In the genomic region with DNA sequence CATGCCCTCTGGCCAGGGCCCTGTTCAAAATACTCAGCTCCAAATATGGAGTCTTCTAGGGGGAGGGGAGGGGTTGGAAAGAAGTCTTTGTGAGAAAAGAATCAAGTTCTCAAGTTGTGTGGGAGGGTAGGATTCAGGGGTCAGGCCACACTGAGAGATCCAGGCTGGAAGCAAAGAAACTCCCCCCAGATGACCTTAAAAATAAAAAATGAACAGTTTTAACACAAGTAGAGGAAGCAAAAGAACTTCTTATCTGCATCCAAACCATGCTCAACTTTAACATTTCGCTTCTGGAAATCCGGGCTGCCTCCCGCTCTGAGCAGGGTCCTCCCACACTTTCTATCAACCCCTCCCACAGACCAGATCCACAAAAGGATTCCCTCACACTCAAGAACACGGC, we compare ENCODE assay signal across 9 cellular contexts. TPM values are rescaled to one million over a fixed set of nuclear protein-coding genes. Genes with fewer than 3 reads are reported as not detected.
DNase-seq lines count a peak whose midpoint lies in the region; ATAC-seq and TF ChIP-seq lines count a peak whose summit lies in the region.
"Had no signal": no experiment of that assay in that cellular context is flagged by ENCODE, and none has a peak within 500 bp of the region (broad histone marks: within the 10 kb centered on the region; RNA-seq: fewer than 3 reads in every experiment).

No MANE protein-coding gene starts in this region.

- no peaks in the 10 kb centered on the region for H3K36me3 Mint-ChIP-seq in memory B cell
- H3K36me3 Mint-ChIP-seq in CD4-positive, alpha-beta T cell (ENCODE audit: low read depth) = no peaks in the 10 kb centered on the region

- peaks cover 4% of the 10 kb centered on the region; the same call in 1 of the 2 replicates for H3K4me1 ChIP-seq in OCI-LY3 (ENCODE audit: low read length)
- peaks cover 0 to 59% (median 27%) of the 10 kb centered on the region in 4 donors for H3K4me1 ChIP-seq in tibial artery

- H3K27me3 ChIP-seq in OCI-LY3 (ENCODE audit: low read depth, low read length) (peaks cover 14% of the 10 kb centered on the region; the same call in 1 of the 2 replicates), tibial artery (no peaks in the 10 kb centered on the region)
- H3K27me3 ChIP-seq in CD4-positive, alpha-beta T cell (ENCODE audit: control insufficient read depth, insufficient read depth, low read length) = no peaks in the 10 kb centered on the region

- H3K27ac ChIP-seq in OCI-LY3 (ENCODE audit: low read length) = no peak overlapping the region
- H3K27ac ChIP-seq in coronary artery = peak overlapping the region; percentile 17 to 60
- peak overlapping the region; percentile 26 to 60 for H3K27ac ChIP-seq in tibial artery
- no peak overlapping the region for H3K27ac ChIP-seq in CD4-positive, alpha-beta T cell (ENCODE audit: low read depth, low read length)

- H3K4me3 ChIP-seq in OCI-LY3 (ENCODE audit: low read length) = no peak overlapping the region
- peak overlapping the region; percentile 53 for H3K4me3 ChIP-seq in coronary artery
- H3K4me3 ChIP-seq in tibial artery = peak overlapping the region; percentile 1 to 2

- H4K20me1 ChIP-seq in OCI-LY3 (ENCODE audit: insufficient read depth, low read length) = no peaks in the 10 kb centered on the region

- CTCF ChIA-PET in CD4-positive, alpha-beta T cell (lab: Charles Lee) = no interaction called here

- no peak overlapping the region for H3K9ac ChIP-seq in OCI-LY3 (ENCODE audit: low read length)

- no peak for ATAC-seq in memory B cell (ENCODE audit: low read depth)
- no peak for ATAC-seq in CD4-positive, alpha-beta T cell (ENCODE audit: poor library complexity)

- H3K9me3 ChIP-seq in OCI-LY3 (ENCODE audit: insufficient read depth, low read length) = no peaks in the 10 kb centered on the region
- no peaks in the 10 kb centered on the region for H3K9me3 ChIP-seq in tibial artery
- H3K9me3 ChIP-seq in CD4-positive, alpha-beta T cell (ENCODE audit: control insufficient read depth, low read length) = no peaks in the 10 kb centered on the region

- POLR2A ChIA-PET in CD4-positive, alpha-beta T cell (lab: Charles Lee) = no interaction called here

- peaks cover 5% of the 10 kb centered on the region for H3K27me3 Mint-ChIP-seq in memory B cell
- H3K27me3 Mint-ChIP-seq in CD4-positive, alpha-beta T cell = no peaks in the 10 kb centered on the region

- peak overlapping the region; percentile 24; the same call in 1 of the 2 replicates for H3K4me2 ChIP-seq in OCI-LY3 (ENCODE audit: low read length)

- H3K9me3 Mint-ChIP-seq in memory B cell = no peaks in the 10 kb centered on the region
- no peaks in the 10 kb centered on the region for H3K9me3 Mint-ChIP-seq in CD4-positive, alpha-beta T cell

- intact Hi-C loops in tibial artery (cut with DNase I; ENCODE audit: low total_unique reads) = no loop called here
- intact Hi-C loops in CD4-positive, alpha-beta T cell (cut with DNase I, micrococcal nuclease) = loop anchor here in 1 of 2 experiments (10.0 kb wide), 1 partner anchor 46 kb away; the partner anchor contains the start of gene CYTH3

- H3K36me3 ChIP-seq in OCI-LY3 (replicated peaks; ENCODE audit: low read depth, low read length) = no peaks in the 10 kb centered on the region
- no peaks in the 10 kb centered on the region for H3K36me3 ChIP-seq in tibial artery

- TF ChIP-seq CTCF in OCI-LY3 (IDR thresholded peaks at IDR 0.05; ENCODE audit: low read depth, low read length) = no peak
- no peak for TF ChIP-seq CTCF in coronary artery (IDR thresholded peaks at IDR 0.05)
- no peak for TF ChIP-seq CTCF in tibial artery (IDR thresholded peaks at IDR 0.05)
- no peak for TF ChIP-seq CTCF in CD4-positive, alpha-beta T cell (IDR thresholded peaks at IDR 0.05)

- DNase-seq in coronary artery (ENCODE audit: low spot score) (no peak), memory B cell (ENCODE audit: low spot score in 2 of 2) (no peak), tibial artery (no peak), SKM-1 treated with dmso at 0.1 percent for 144 hours (lab: John Stamatoyannopoulos, UW; ENCODE audit: unreplicated experiment) (no peak), NOMO-1 treated with dmso at 0.1 percent for 144 hours (lab: John Stamatoyannopoulos, UW; ENCODE audit: unreplicated experiment) (no peak), 8988T (no peak)
- no peak for DNase-seq in CD4-positive, alpha-beta T cell
- DNase-seq: activated CD4-positive, alpha-beta T cell treated with anti-CD3 and anti-CD28 coated beads for 1 hour had no signal

- peaks cover 22% of the 10 kb centered on the region for H3K4me1 Mint-ChIP-seq in memory B cell
- H3K4me1 Mint-ChIP-seq in CD4-positive, alpha-beta T cell (ENCODE audit: low read depth) = peaks cover 35% of the 10 kb centered on the region

- H3K27ac Mint-ChIP-seq in memory B cell = peak overlapping the region; percentile 31
- no peak overlapping the region for H3K27ac Mint-ChIP-seq in CD4-positive, alpha-beta T cell

- H2AFZ ChIP-seq in OCI-LY3 (ENCODE audit: low read depth, low read length) = no peak overlapping the region

- H3K4me3 Mint-ChIP-seq in memory B cell = no peak overlapping the region
- no peak overlapping the region for H3K4me3 Mint-ChIP-seq in CD4-positive, alpha-beta T cell

- no peaks in the 10 kb centered on the region for H3K79me2 ChIP-seq in OCI-LY3 (ENCODE audit: low read length)

RNA-seq across cellular contexts. Expression of gene CYTH3, which starts 44.1 kb away (rescaled TPM):
- total RNA-seq in CD4-positive, alpha-beta T cell = 1 to 10 TPM; 7.6 to 9.1 TPM

Comparison
In these comparisons a context has a peak if more than half of its experiments do, and no peak if none do; other contexts are left out.
1. H3K27ac ChIP-seq: peak in coronary artery (2 of 2) and tibial artery (2 of 2); none in OCI-LY3 (single experiment) and CD4-positive, alpha-beta T cell (single experiment).